ENCODE assay signal across 14 cellular contexts in genomic region chr12:93009533-93009932, GRCh38.
"Had no signal": no experiment of that assay in that cellular context is flagged by ENCODE, and none has a peak within 500 bp of the region (broad histone marks: within the 10 kb centered on the region; RNA-seq: fewer than 3 reads in every experiment).

No MANE protein-coding gene starts in this region.

- H3K9me3 ChIP-seq: spleen had no signal

- H3K36me3 ChIP-seq: spleen had no signal

- ATAC-seq: activated CD4-positive, CD25-positive, alpha-beta regulatory T cell treated with anti-CD3 and anti-CD28 coated beads, Interleukin-2, amount 50 U/mL, for 24 hours; activated CD8-positive, alpha-beta memory T cell treated with anti-CD3 and anti-CD28 coated beads, Interleukin-2, amount 10 ng/mL, durations not matched to agents 7 days and 5 days; activated naive CD4-positive, alpha-beta T cell treated with anti-CD3 and anti-CD28 coated beads, Interleukin-2, amount 50 U/mL, for 72 hours; sciatic nerve; stimulated activated memory B cell treated with anti-CD40 and anti-IgM and Interleukin-4, amounts not matched to agents 10 μg/mL and 1 μg/mL and 100 μg/mL, for 72 hours had no signal

- DNase-seq: activated CD4-positive, alpha-beta T cell treated with anti-CD3 and anti-CD28 coated beads, Interleukin-2, amount 50 U/mL, for 48 hours; activated CD8-positive, alpha-beta memory T cell treated with anti-CD3 and anti-CD28 coated beads, Interleukin-2, amount 10 ng/mL, durations not matched to agents 7 days and 5 days; activated effector memory CD4-positive, alpha-beta T cell treated with anti-CD3 and anti-CD28 coated beads, Interleukin-2, amount 50 U/mL, for 16 hours; activated T-cell treated with anti-CD3 and anti-CD28 coated beads, Interleukin-2, amount 50 U/mL, for 24 hours; amniotic stem cell; dermis blood vessel endothelial cell; erythroblast; kidney; spleen; stimulated activated CD4-positive, alpha-beta T cell treated with anti-CD3 and anti-CD28 coated beads, Interleukin-1b, Interleukin-23, amount 100 ng/mL, for 48 hours had no signal

- H3K4me3 ChIP-seq: spleen had no signal

- H3K27ac ChIP-seq: spleen had no signal

- H3K27me3 ChIP-seq: spleen had no signal
